ENCODE assay signal across 1 cellular context in genomic region chr6:43629104-43629504, GRCh38.
A peak's percentile ranks its signal among the peaks of the same experiment; 100 is the strongest.
TF ChIP-seq lines count a peak whose summit lies in the region.

TSS of gene GTPBP2 (minus strand) at chr6:43629264. CDS start at chr6:43629162, 102 bp downstream.

TF ChIP-seq in HepG2, 621 proteins besides CTCF, POLR2A, EP300 and RAD21 (continued from another document):
- TF ChIP-seq, protein P1, sequence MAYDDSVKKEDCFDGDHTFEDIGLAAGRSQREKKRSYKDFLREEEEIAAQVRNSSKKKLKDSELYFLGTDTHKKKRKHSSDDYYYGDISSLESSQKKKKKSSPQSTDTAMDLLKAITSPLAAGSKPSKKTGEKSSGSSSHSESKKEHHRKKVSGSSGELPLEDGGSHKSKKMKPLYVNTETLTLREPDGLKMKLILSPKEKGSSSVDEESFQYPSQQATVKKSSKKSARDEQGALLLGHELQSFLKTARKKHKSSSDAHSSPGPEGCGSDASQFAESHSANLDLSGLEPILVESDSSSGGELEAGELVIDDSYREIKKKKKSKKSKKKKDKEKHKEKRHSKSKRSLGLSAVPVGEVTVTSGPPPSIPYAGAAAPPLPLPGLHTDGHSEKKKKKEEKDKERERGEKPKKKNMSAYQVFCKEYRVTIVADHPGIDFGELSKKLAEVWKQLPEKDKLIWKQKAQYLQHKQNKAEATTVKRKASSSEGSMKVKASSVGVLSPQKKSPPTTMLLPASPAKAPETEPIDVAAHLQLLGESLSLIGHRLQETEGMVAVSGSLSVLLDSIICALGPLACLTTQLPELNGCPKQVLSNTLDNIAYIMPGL (CRISPR knock-in tag; IDR thresholded peaks at IDR 0.05; ENCODE audit: borderline replicate concordance in 1 of 2, low read depth in 1 of 2): no peak
- TF ChIP-seq THAP11 (CRISPR knock-in tag; IDR thresholded peaks at IDR 0.05) (peak; percentile 96), ZNF160 (CRISPR knock-in tag; IDR thresholded peaks at IDR 0.05) (no peak), PCBP1 (IDR thresholded peaks at IDR 0.05; ENCODE audit: borderline replicate concordance, low read depth, low read length) (0 out of 2 replicates have a peak, but pooled peaks have one; percentile 35), GMEB1 (CRISPR knock-in tag; IDR thresholded peaks at IDR 0.05; ENCODE audit: borderline replicate concordance) (peak; percentile 97), RFX3 (CRISPR knock-in tag; IDR thresholded peaks at IDR 0.05) (no peak), FOXK2 (IDR thresholded peaks at IDR 0.05) (peak; percentile 72; the same call in 1 of the 2 replicates), KDM5A (IDR thresholded peaks at IDR 0.05; ENCODE audit: borderline replicate concordance, low read length) (0 out of 2 replicates have a peak, but pooled peaks have one; percentile 36), ZNF773 (CRISPR knock-in tag; IDR thresholded peaks at IDR 0.05; ENCODE audit: borderline replicate concordance) (no peak), ZNF792 (CRISPR knock-in tag; IDR thresholded peaks at IDR 0.05) (peak; percentile 77; the same call in 1 of the 2 replicates), ZSCAN22 (CRISPR knock-in tag; IDR thresholded peaks at IDR 0.05) (no peak), CBX2 (IDR thresholded peaks at IDR 0.05; ENCODE audit: low read depth, low read length) (no peak), CBX2 (CRISPR knock-in tag; IDR thresholded peaks at IDR 0.05; ENCODE audit: low read depth) (no peak), REL (CRISPR knock-in tag; conservative IDR thresholded peaks at IDR 0.05) (peak; percentile 64; the same call in 1 of the 2 replicates), ELF3 (CRISPR knock-in tag; IDR thresholded peaks at IDR 0.05) (peak; percentile 39; the same call in 1 of the 2 replicates), SIX4 (CRISPR knock-in tag; IDR thresholded peaks at IDR 0.05) (peak; percentile 63), TBP (CRISPR knock-in tag; IDR thresholded peaks at IDR 0.05) (no peak; the same call in 1 of the 2 replicates), CSRNP1 (CRISPR knock-in tag; IDR thresholded peaks at IDR 0.05) (no peak), ZNF501 (CRISPR knock-in tag; IDR thresholded peaks at IDR 0.05) (0 out of 2 replicates have a peak, but pooled peaks have one; percentile 58), ZNF562 (CRISPR knock-in tag; IDR thresholded peaks at IDR 0.05; ENCODE audit: borderline replicate concordance) (no peak), ATF1 (CRISPR knock-in tag; IDR thresholded peaks at IDR 0.05) (peak; percentile 90), HDAC1 (CRISPR knock-in tag; IDR thresholded peaks at IDR 0.05) (peak; percentile 57; the same call in 1 of the 2 replicates), XBP1 (CRISPR knock-in tag; IDR thresholded peaks at IDR 0.05) (peak; percentile 28; the same call in 1 of the 2 replicates), ZBTB14 (CRISPR knock-in tag; IDR thresholded peaks at IDR 0.05) (peak; percentile 87), ZNF143 (CRISPR knock-in tag; IDR thresholded peaks at IDR 0.05) (peak; percentile 93), ZNF552 (CRISPR knock-in tag; IDR thresholded peaks at IDR 0.05; ENCODE audit: borderline replicate concordance) (no peak), TEAD3 (CRISPR knock-in tag; optimal IDR thresholded peaks at IDR 0.05; ENCODE audit: borderline replicate concordance) (peak; percentile 85), YEATS2 (CRISPR knock-in tag; IDR thresholded peaks at IDR 0.05; ENCODE audit: borderline replicate concordance) (peak; percentile 79), ZNF670 (CRISPR knock-in tag; IDR thresholded peaks at IDR 0.05; ENCODE audit: borderline replicate concordance) (no peak), ZNF205 (CRISPR knock-in tag; IDR thresholded peaks at IDR 0.05) (no peak), KLF12 (CRISPR knock-in tag; IDR thresholded peaks at IDR 0.05; ENCODE audit: borderline replicate concordance) (0 out of 2 replicates have a peak, but pooled peaks have one; percentile 20), FOXP1 (IDR thresholded peaks at IDR 0.05) (no peak), FOXP1 (CRISPR knock-in tag; IDR thresholded peaks at IDR 0.05) (peak; percentile 38; the same call in 1 of the 2 replicates), ZMYM3 (CRISPR knock-in tag; IDR thresholded peaks at IDR 0.05) (no peak), POGZ (CRISPR knock-in tag; IDR thresholded peaks at IDR 0.05) (peak; percentile 12; the same call in 1 of the 2 replicates), ZFP62 (CRISPR knock-in tag; IDR thresholded peaks at IDR 0.05) (peak; percentile 55; the same call in 1 of the 2 replicates), MIXL1 (CRISPR knock-in tag; IDR thresholded peaks at IDR 0.05) (0 out of 2 replicates have a peak, but pooled peaks have one; percentile 10), KDM2A (CRISPR knock-in tag; IDR thresholded peaks at IDR 0.05; ENCODE audit: borderline replicate concordance, low read depth) (peak; percentile 71), MXI1 (IDR thresholded peaks at IDR 0.05; ENCODE audit: borderline replicate concordance, low read depth, low read length) (peak; percentile 85; the same call in 1 of the 3 replicates), ZFP41 (CRISPR knock-in tag; IDR thresholded peaks at IDR 0.05; ENCODE audit: borderline replicate concordance) (no peak), RFXANK (CRISPR knock-in tag; IDR thresholded peaks at IDR 0.05) (no peak), SP4 (CRISPR knock-in tag; IDR thresholded peaks at IDR 0.05) (peak; percentile 93), CAMTA2 (CRISPR knock-in tag; IDR thresholded peaks at IDR 0.05; ENCODE audit: borderline replicate concordance) (0 out of 2 replicates have a peak, but pooled peaks have one; percentile 20), ZGPAT (CRISPR knock-in tag; IDR thresholded peaks at IDR 0.05) (peak; percentile 18; the same call in 1 of the 2 replicates), KLF16 (CRISPR knock-in tag; IDR thresholded peaks at IDR 0.05) (peak in 1 of 2 experiments; percentile 48; a peak in 1 of 4 replicates), SOX13 (IDR thresholded peaks at IDR 0.05) (no peak), SOX13 (CRISPR knock-in tag; conservative IDR thresholded peaks at IDR 0.05 in 1 of 2, IDR thresholded peaks at IDR 0.05 in 1 of 2) (peak in 1 of 2 experiments; percentile 15; a peak in 1 of 4 replicates), MYC (CRISPR knock-in tag; IDR thresholded peaks at IDR 0.05; ENCODE audit: borderline replicate concordance) (peak; percentile 71; the same call in 1 of the 2 replicates), ZFYVE20 (CRISPR knock-in tag; IDR thresholded peaks at IDR 0.05; ENCODE audit: borderline replicate concordance, low read depth) (no peak), ZSCAN20 (CRISPR knock-in tag; IDR thresholded peaks at IDR 0.05; ENCODE audit: borderline replicate concordance) (no peak), ZZZ3 (CRISPR knock-in tag; IDR thresholded peaks at IDR 0.05; ENCODE audit: borderline replicate concordance) (0 out of 2 replicates have a peak, but pooled peaks have one; percentile 3), NFE2 (CRISPR knock-in tag; IDR thresholded peaks at IDR 0.05) (no peak)
- TF ChIP-seq, protein P2, sequence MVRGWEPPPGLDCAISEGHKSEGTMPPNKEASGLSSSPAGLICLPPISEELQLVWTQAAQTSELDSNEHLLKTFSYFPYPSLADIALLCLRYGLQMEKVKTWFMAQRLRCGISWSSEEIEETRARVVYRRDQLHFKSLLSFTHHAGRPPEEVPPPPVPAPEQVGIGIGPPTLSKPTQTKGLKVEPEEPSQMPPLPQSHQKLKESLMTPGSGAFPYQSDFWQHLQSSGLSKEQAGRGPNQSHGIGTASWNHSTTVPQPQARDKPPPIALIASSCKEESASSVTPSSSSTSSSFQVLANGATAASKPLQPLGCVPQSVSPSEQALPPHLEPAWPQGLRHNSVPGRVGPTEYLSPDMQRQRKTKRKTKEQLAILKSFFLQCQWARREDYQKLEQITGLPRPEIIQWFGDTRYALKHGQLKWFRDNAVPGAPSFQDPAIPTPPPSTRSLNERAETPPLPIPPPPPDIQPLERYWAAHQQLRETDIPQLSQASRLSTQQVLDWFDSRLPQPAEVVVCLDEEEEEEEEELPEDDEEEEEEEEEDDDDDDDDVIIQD (CRISPR knock-in tag; IDR thresholded peaks at IDR 0.05; ENCODE audit: low read depth): peak; percentile 89; the same call in 1 of the 2 replicates
- TF ChIP-seq, protein P3, sequence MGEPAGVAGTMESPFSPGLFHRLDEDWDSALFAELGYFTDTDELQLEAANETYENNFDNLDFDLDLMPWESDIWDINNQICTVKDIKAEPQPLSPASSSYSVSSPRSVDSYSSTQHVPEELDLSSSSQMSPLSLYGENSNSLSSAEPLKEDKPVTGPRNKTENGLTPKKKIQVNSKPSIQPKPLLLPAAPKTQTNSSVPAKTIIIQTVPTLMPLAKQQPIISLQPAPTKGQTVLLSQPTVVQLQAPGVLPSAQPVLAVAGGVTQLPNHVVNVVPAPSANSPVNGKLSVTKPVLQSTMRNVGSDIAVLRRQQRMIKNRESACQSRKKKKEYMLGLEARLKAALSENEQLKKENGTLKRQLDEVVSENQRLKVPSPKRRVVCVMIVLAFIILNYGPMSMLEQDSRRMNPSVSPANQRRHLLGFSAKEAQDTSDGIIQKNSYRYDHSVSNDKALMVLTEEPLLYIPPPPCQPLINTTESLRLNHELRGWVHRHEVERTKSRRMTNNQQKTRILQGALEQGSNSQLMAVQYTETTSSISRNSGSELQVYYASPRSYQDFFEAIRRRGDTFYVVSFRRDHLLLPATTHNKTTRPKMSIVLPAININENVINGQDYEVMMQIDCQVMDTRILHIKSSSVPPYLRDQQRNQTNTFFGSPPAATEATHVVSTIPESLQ (CRISPR knock-in tag; conservative IDR thresholded peaks at IDR 0.05): no peak
- TF ChIP-seq, protein P4, sequence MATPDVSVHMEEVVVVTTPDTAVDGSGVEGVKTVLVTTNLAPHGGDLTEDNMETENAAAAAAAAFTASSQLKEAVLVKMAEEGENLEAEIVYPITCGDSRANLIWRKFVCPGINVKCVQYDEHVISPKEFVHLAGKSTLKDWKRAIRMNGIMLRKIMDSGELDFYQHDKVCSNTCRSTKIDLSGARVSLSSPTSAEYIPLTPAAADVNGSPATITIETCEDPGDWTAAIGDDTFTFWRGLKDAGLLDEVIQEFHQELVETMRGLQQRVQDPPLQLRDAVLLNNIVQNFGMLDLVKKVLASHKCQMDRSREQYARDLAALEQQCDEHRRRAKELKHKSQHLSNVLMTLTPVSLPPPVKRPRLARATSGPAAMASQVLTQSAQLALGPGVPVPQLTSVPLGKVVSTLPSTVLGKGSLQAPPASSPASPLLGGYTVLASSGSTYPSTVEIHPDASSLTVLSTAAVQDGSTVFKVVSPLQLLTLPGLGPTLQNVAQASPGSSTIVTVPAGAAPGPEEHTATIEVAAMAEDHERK (CRISPR knock-in tag; IDR thresholded peaks at IDR 0.05; ENCODE audit: low read depth): peak; percentile 90
- TF ChIP-seq, protein P5, sequence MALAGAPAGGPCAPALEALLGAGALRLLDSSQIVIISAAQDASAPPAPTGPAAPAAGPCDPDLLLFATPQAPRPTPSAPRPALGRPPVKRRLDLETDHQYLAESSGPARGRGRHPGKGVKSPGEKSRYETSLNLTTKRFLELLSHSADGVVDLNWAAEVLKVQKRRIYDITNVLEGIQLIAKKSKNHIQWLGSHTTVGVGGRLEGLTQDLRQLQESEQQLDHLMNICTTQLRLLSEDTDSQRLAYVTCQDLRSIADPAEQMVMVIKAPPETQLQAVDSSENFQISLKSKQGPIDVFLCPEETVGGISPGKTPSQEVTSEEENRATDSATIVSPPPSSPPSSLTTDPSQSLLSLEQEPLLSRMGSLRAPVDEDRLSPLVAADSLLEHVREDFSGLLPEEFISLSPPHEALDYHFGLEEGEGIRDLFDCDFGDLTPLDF (CRISPR knock-in tag; IDR thresholded peaks at IDR 0.05): peak; percentile 99
